In the genomic region with DNA sequence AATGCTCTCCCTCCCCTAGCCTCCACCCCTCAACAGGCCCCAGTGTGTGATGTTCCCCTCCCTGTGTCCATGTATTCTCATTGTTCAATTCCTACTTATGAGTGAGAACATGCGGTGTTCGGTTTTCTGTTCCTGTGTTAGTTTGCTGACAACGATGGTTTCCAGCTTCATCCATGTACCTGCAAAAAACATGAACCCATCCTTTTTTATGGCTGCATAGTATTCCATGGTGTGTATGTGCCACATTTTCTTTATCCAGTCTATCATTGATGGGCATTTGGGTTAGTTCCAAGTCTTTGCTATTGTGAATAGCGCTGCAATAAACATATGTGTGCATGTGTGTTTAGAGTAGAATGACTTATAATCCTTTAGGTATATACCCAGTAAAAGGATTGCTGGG, we compare ENCODE assay signal across 14 cellular contexts. TPM values are rescaled to one million over a fixed set of nuclear protein-coding genes. Genes with fewer than 3 reads are reported as not detected.
A peak's percentile ranks its signal among the peaks of the same experiment; 100 is the strongest.
DNase-seq lines count a peak whose midpoint lies in the region; ATAC-seq, FAIRE-seq and TF ChIP-seq lines count a peak whose summit lies in the region.
"Not testable (repeated sequence)": the region's sequence is repeated elsewhere in the genome, so short reads cannot be mapped to it uniquely, and the experiment has no call there.
"Had no signal": no experiment of that assay in that cellular context is flagged by ENCODE, and none has a peak within 500 bp of the region (broad histone marks: within the 10 kb centered on the region; RNA-seq: fewer than 3 reads in every experiment).

No MANE protein-coding gene starts in this region.

- not testable (repeated sequence) for TF ChIP-seq RAD21 in K562 (CRISPR knock-in tag; conservative IDR thresholded peaks at IDR 0.05 in 1 of 2, IDR thresholded peaks at IDR 0.05 in 1 of 2)

- not testable (repeated sequence) for H3K4me2 ChIP-seq in K562 (ENCODE audit: insufficient read depth, low read length)

- not testable (repeated sequence) for H3K4me3 ChIP-seq in HEK293 (ENCODE audit: low read depth, low read length); K562

- not testable (repeated sequence) for TF ChIP-seq EP300 in K562 (IDR thresholded peaks at IDR 0.05; ENCODE audit: low read length)

- not testable (repeated sequence) for H3K27ac ChIP-seq in HEK293 (ENCODE audit: extremely low read depth, low read depth, low read length); K562 (ENCODE audit: extremely low read depth, low read depth, low read length)

- CTCF ChIA-PET in HEK293 (lab: Yijun Ruan, JAX): interaction anchor here (2.3 kb wide), 1 partner anchor 19 kb away, joined by 8 read pairs; no protein-coding TSS in a partner anchor
- CTCF ChIA-PET in K562 (lab: Yijun Ruan, JAX; ENCODE audit: low intra/inter-chr PET ratio): not testable (repeated sequence)

- H3K79me2 ChIP-seq in K562 (ENCODE audit: control insufficient read depth, insufficient read depth, low read length): not testable (repeated sequence)

- H3K27me3 ChIP-seq in K562 (ENCODE audit: control insufficient read depth in 2 of 2, insufficient read depth in 2 of 2, low read length in 2 of 2): not testable (repeated sequence)

- H4K20me1 ChIP-seq in K562 (replicated peaks; ENCODE audit: control insufficient read depth, insufficient read depth, low read length): not testable (repeated sequence)

- in situ Hi-C loops in K562 (cut with MboI): not testable (repeated sequence)

- not testable (repeated sequence) for FAIRE-seq in K562 (lab: Jason Lieb, UNC)

- H3K36me3 ChIP-seq in HEK293 (ENCODE audit: control insufficient read depth in 2 of 2, insufficient read depth in 1 of 2, low read length in 2 of 2); K562 (ENCODE audit: control insufficient read depth, insufficient read depth, low read length): not testable (repeated sequence)

- H3K9me1 ChIP-seq in K562 (ENCODE audit: control insufficient read depth, insufficient read depth, low read length): not testable (repeated sequence)

- intact Hi-C loops in K562 (cut with micrococcal nuclease): not testable (repeated sequence)

- H3K4me1 ChIP-seq in HEK293 (ENCODE audit: control insufficient read depth, insufficient read depth, low read length); K562 (replicated peaks in 1 of 2; ENCODE audit: control insufficient read depth in 2 of 2, insufficient read depth in 2 of 2, low read length in 2 of 2): not testable (repeated sequence)

- TF ChIP-seq CTCF in HEK293 (tag by site-specific recombination; IDR thresholded peaks at IDR 0.05); K562 (IDR thresholded peaks at IDR 0.05 in 2 of 3, conservative IDR thresholded peaks at IDR 0.05 in 1 of 3; ENCODE audit: insufficient read depth in 2 of 3, low read depth in 1 of 3, low read length in 3 of 3): not testable (repeated sequence)

- BruUV-seq in K562 (replicated peaks; lab: Mats Ljungman, UMichigan): not testable (repeated sequence)

- POLR2A ChIA-PET in HEK293 (lab: Yijun Ruan, JAX); K562 (lab: Yijun Ruan, JAX): not testable (repeated sequence)

- H3K9me3 ChIP-seq in HEK293 (ENCODE audit: control insufficient read depth, insufficient read depth, low read depth, low read length); K562 (replicated peaks; ENCODE audit: control insufficient read depth, insufficient read depth, low read depth, low read length): not testable (repeated sequence)

- H3K9ac ChIP-seq in K562 (ENCODE audit: insufficient read depth in 1 of 2, low read depth in 2 of 2, low read length in 2 of 2): not testable (repeated sequence)

- not testable (repeated sequence) for DNase-seq in K562 (ENCODE audit: extremely low read depth in 1 of 4, low spot score in 3 of 4)

- not testable (repeated sequence) for TF ChIP-seq POLR2A in K562 (conservative IDR thresholded peaks at IDR 0.05)

- not testable (repeated sequence) for ATAC-seq in K562

- 0% methylated on average over 4 of the region's 4 CpGs for WGBS in K562 (ENCODE audit: insufficient coverage, low coverage, missing lambda C conversion rate)

- not testable (repeated sequence) for H2AFZ ChIP-seq in K562 (ENCODE audit: low read depth, low read length)

TF ChIP-seq in HEK293, 187 proteins besides CTCF, POLR2A, EP300 and RAD21:
- TF ChIP-seq ZNF146 (tag by site-specific recombination; IDR thresholded peaks at IDR 0.05): peak; percentile 83

TF ChIP-seq in K562, 482 proteins besides CTCF, POLR2A, EP300 and RAD21:
- TF ChIP-seq ZNF146 (CRISPR knock-in tag; IDR thresholded peaks at IDR 0.05; ENCODE audit: unreplicated experiment): peak; percentile 72

RNA-seq across cellular contexts. Expression of a gene that starts 20.5 kb away (rescaled TPM):
- total RNA-seq in K562 (2011; cell fraction: chromatin; rRNA removed; ENCODE audit: low replicate concordance): not detected in 2 replicates
- not detected in 2 replicates for total RNA-seq in K562 (2011; cell fraction: nucleolus; rRNA removed)
- not detected in 2 replicates for total RNA-seq in K562 (2011; cell fraction: nucleoplasm; rRNA removed)
- not detected in 2 replicates for total RNA-seq in K562 (2014; rRNA removed)
- total RNA-seq in K562 (2014; rRNA removed; fragmentation: Illumina TruSeq; extraction: Trizol): not detected in 2 replicates
- not detected in 2 replicates for total RNA-seq in K562 (2015; rRNA removed; fragmentation: Illumina TruSeq; extraction: Trizol)
- total RNA-seq in K562 (2021): not detected in 2 replicates
- polyA plus RNA-seq in K562 (2011; rRNA removed): 0.04 TPM in 1 of 2 replicates, not detected in the other
- under 0.01 TPM in 1 of 2 replicates, not detected in the other for polyA plus RNA-seq in K562 (2011; cell fraction: cytosol; rRNA removed)
- not detected in 2 replicates for polyA plus RNA-seq in K562 (2011; cell fraction: nucleus; rRNA removed)
- polyA plus RNA-seq in K562 (2012): not detected in 2 replicates
- not detected in 2 replicates for polyA plus RNA-seq in K562 (2014; fragmentation: Illumina TruSeq; extraction: Trizol)
- not detected for polyA plus RNA-seq in K562 (2014; fragmentation: Nextera tagmentation; extraction: Ambion mirVana)
- polyA plus RNA-seq in K562 (2014; rRNA removed): not detected in 2 replicates
- not detected in 2 replicates for polyA minus RNA-seq in K562 (2011; rRNA and poly(A)+ RNA removed)
- polyA minus RNA-seq in K562 (2011; cell fraction: cytosol; rRNA and poly(A)+ RNA removed): not detected in 2 replicates
- polyA minus RNA-seq in K562 (2011; cell fraction: nucleus; rRNA and poly(A)+ RNA removed): not detected in 2 replicates
- total RNA-seq: A172; A673; B cell; Calu3; CD4-positive, alpha-beta memory T cell; CD4-positive, CD25-positive, alpha-beta regulatory T cell; CD8-positive, alpha-beta memory T cell; CD8-positive, alpha-beta T cell; Daoy had no signal
- polyA plus RNA-seq: A549; BJ; CD14-positive monocyte; CD4-positive, alpha-beta memory T cell; CD4-positive, CD25-positive, alpha-beta regulatory T cell had no signal
